Comparison of ENCODE assay signal across 1 cellular context in genomic region chr12:103964805-103965204, GRCh38.
TF ChIP-seq lines count a peak whose summit lies in the region.

No MANE protein-coding gene starts in this region.

TF ChIP-seq in HepG2, 621 proteins besides CTCF, POLR2A, EP300 and RAD21 (continued from another document):
- no peak for TF ChIP-seq HOMEZ (CRISPR knock-in tag; IDR thresholded peaks at IDR 0.05; ENCODE audit: low read depth)
- TF ChIP-seq NFKBIZ (CRISPR knock-in tag; IDR thresholded peaks at IDR 0.05), result no peak
- TF ChIP-seq ZNF382 (CRISPR knock-in tag; IDR thresholded peaks at IDR 0.05; ENCODE audit: borderline replicate concordance), result no peak
